Comparison of ENCODE assay signal across 8 cellular contexts in genomic region chr2:64654063-64654811, GRCh38. TPM values are rescaled to one million over a fixed set of nuclear protein-coding genes. Genes with fewer than 3 reads are reported as not detected.
A peak's percentile ranks its signal among the peaks of the same experiment; 100 is the strongest.
DNase-seq lines count a peak whose midpoint lies in the region; ATAC-seq and TF ChIP-seq lines count a peak whose summit lies in the region.

No MANE protein-coding gene starts in this region.

- peak overlapping the region; percentile 88 for H3K4me3 Mint-ChIP-seq in activated B cell treated with CpG ODN at 0.5 μM for 24 hours

- ATAC-seq in HG02970 (IDR thresholded peaks at IDR 0.05; ENCODE audit: low FRiP score, unreplicated experiment), result peak; percentile 6
- ATAC-seq in activated B cell treated with CpG ODN at 0.5 μM for 24 hours (ENCODE audit: low read depth), result peak; percentile 51
- peak; percentile 39 for ATAC-seq in left colon

- peaks cover 82% of the 10 kb centered on the region for H3K4me1 Mint-ChIP-seq in activated B cell treated with CpG ODN at 0.5 μM for 24 hours

- no peaks in the 10 kb centered on the region for H3K27me3 Mint-ChIP-seq in activated B cell treated with CpG ODN at 0.5 μM for 24 hours

- POLR2A ChIA-PET in activated B cell treated with CpG ODN at 0.5 μM for 24 hours (lab: Charles Lee), result interaction anchor here (0.5 to 15.4 kb wide), 58 partner anchors 10 to 573 kb away, joined by 3 to 439 read pairs (median 6); partner anchors contain the start of genes ACTR2, AFTPH, CEP68 and RAB1A

- DNase-seq in NK-92 treated with Interleukin-12 subunit alpha and Interleukin-12 subunit beta, amount 100 ng/mL, for 24 hours (lab: John Stamatoyannopoulos, UW), result peak; percentile 68
- DNase-seq in NK-92 (lab: John Stamatoyannopoulos, UW; ENCODE audit: unreplicated experiment), result no peak
- DNase-seq in NCI-H2171 (lab: John Stamatoyannopoulos, UW), result peak; percentile 70
- no peak for DNase-seq in activated B cell treated with CpG ODN at 0.5 μM for 24 hours
- peak in 33 of 61 donors; percentile 36 to 88 (median 69) for DNase-seq in caudate nucleus (lab: John Stamatoyannopoulos, UW)
- DNase-seq in left colon, result peak; percentile 76 to 81
- DNase-seq in stimulated activated CD4-positive, alpha-beta T cell treated with anti-CD3 and anti-CD28 coated beads, Interleukin-4, amount 100 ng/mL, for 24 hours, result peak; percentile 58

- H3K9me3 Mint-ChIP-seq in activated B cell treated with CpG ODN at 0.5 μM for 24 hours, result no peaks in the 10 kb centered on the region

- peak overlapping the region; percentile 95 for H3K27ac ChIP-seq in caudate nucleus (ENCODE audit: low read depth, low read length)

- intact Hi-C loops in activated B cell treated with CpG ODN at 0.5 μM for 24 hours (cut with micrococcal nuclease) (loop anchor here (1.0 kb wide), 2 partner anchors 73 to 97 kb away; no protein-coding TSS in a partner anchor), left colon (cut with DNase I, micrococcal nuclease) (loop anchor here in 1 of 2 donors (5.0 to 10.0 kb wide), 2 partner anchors 81 to 208 kb away; no protein-coding TSS in a partner anchor)

- H3K27ac Mint-ChIP-seq in activated B cell treated with CpG ODN at 0.5 μM for 24 hours, result peak overlapping the region; percentile 93

- TF ChIP-seq CTCF in activated B cell treated with CpG ODN at 0.5 μM for 24 hours (IDR thresholded peaks at IDR 0.05), result no peak

- CTCF ChIA-PET in activated B cell treated with CpG ODN at 0.5 μM for 24 hours (lab: Charles Lee), result interaction anchor here (0.6 to 6.2 kb wide), 24 partner anchors 8 to 327 kb away, joined by 3 to 52 read pairs (median 4); partner anchors contain the start of gene AFTPH

- peaks cover 6% of the 10 kb centered on the region for H3K36me3 Mint-ChIP-seq in activated B cell treated with CpG ODN at 0.5 μM for 24 hours (ENCODE audit: low read depth)

RNA-seq across cellular contexts. Expression of gene SERTAD2, which starts 0.5 kb away (rescaled TPM):
- 45.6 and 47.3 TPM in 2 replicates for total RNA-seq in activated B cell treated with CpG ODN at 0.5 μM for 24 hours
- total RNA-seq in left colon, result 10 to 100 TPM; 16.0 to 20.5 TPM

Comparison
In these comparisons a context has a peak if more than half of its experiments do, and no peak if none do; other contexts are left out.
1. DNase-seq: peak in NK-92 treated with Interleukin-12 subunit alpha and Interleukin-12 subunit beta, amount 100 ng/mL, for 24 hours (single experiment), NCI-H2171 (single experiment), caudate nucleus (33 of 61), left colon (2 of 2) and stimulated activated CD4-positive, alpha-beta T cell treated with anti-CD3 and anti-CD28 coated beads, Interleukin-4, amount 100 ng/mL, for 24 hours (single experiment); none in NK-92 (single experiment) and activated B cell treated with CpG ODN at 0.5 μM for 24 hours (single experiment).
2. Peak in every context shown above with its lines, with median percentiles within 50 percentile points of each other: ATAC-seq.